29 cellular contexts compared by ENCODE assay signal in genomic region chr3:159026510-159026909, GRCh38. TPM values are rescaled to one million over a fixed set of nuclear protein-coding genes. Genes with fewer than 3 reads are reported as not detected.
"Had no signal": no experiment of that assay in that cellular context is flagged by ENCODE, and none has a peak within 500 bp of the region (broad histone marks: within the 10 kb centered on the region; RNA-seq: fewer than 3 reads in every experiment).

No MANE protein-coding gene starts in this region.

- ATAC-seq: activated CD4-positive, CD25-positive, alpha-beta regulatory T cell treated with anti-CD3 and anti-CD28 coated beads, Interleukin-2, amount 50 U/mL, for 24 hours; activated CD8-positive, alpha-beta T cell treated with anti-CD3 and anti-CD28 coated beads for 36 hours; activated naive CD4-positive, alpha-beta T cell treated with anti-CD3 and anti-CD28 coated beads, Interleukin-2, amount 50 U/mL, for 72 hours; activated T-cell treated with anti-CD3 and anti-CD28 coated beads, Interleukin-2, amount 50 U/mL, for 4 hours; heart left ventricle; T-helper 17 cell had no signal

- H3K27me3 ChIP-seq: ascending aorta, colonic mucosa, esophagus squamous epithelium, heart left ventricle had no signal

- H3K27ac ChIP-seq: ascending aorta, colonic mucosa, esophagus squamous epithelium, heart left ventricle, WERI-Rb-1 had no signal

- H3K4me1 ChIP-seq: ascending aorta, colonic mucosa, esophagus squamous epithelium, heart left ventricle had no signal

- H3K4me3 ChIP-seq: ascending aorta, colonic mucosa, esophagus squamous epithelium, heart left ventricle had no signal

- DNase-seq: activated B cell treated with CpG ODN at 0.5 μM for 24 hours; activated CD4-positive, alpha-beta T cell treated with anti-CD3 and anti-CD28 coated beads for 48 hours; activated CD4-positive, alpha-beta T cell treated with anti-CD3 and anti-CD28 coated beads, Interleukin-2, amount 50 U/mL, for 1 hour; activated CD4-positive, alpha-beta T cell treated with anti-CD3 and anti-CD28 coated beads, Interleukin-2, amount 50 U/mL, for 48 hours; activated CD8-positive, alpha-beta memory T cell treated with anti-CD3 and anti-CD28 coated beads for 24 hours; activated CD8-positive, alpha-beta T cell treated with anti-CD3 and anti-CD28 coated beads for 36 hours; activated effector memory CD4-positive, alpha-beta T cell treated with anti-CD3 and anti-CD28 coated beads, Interleukin-2, amount 50 U/mL, for 16 hours; activated naive CD4-positive, alpha-beta T cell; activated naive CD4-positive, alpha-beta T cell treated with anti-CD3 and anti-CD28 coated beads, Interleukin-2, amount 10 ng/mL, durations not matched to agents 7 days and 5 days; activated naive CD8-positive, alpha-beta T cell treated with anti-CD3 and anti-CD28 coated beads, Interleukin-2, amount 10 ng/mL, durations not matched to agents 7 days and 5 days; activated T-cell treated with anti-CD3 and anti-CD28 coated beads, Interleukin-2, amount 50 U/mL, for 4 hours; caudate nucleus; colonic mucosa; effector CD8-positive, alpha-beta T cell; erythroblast; esophagus squamous epithelium; heart left ventricle; T-helper 1 cell; T-helper 17 cell; T1000; WERI-Rb-1 had no signal

- H3K36me3 ChIP-seq: ascending aorta, colonic mucosa, esophagus squamous epithelium, heart left ventricle, WERI-Rb-1 had no signal

- H3K9me3 ChIP-seq: colonic mucosa had no signal

RNA-seq across cellular contexts. Expression of gene IQCJ, which starts 42.6 kb away (rescaled TPM):
- total RNA-seq: activated B cell treated with CpG ODN at 0.5 μM for 24 hours; activated CD8-positive, alpha-beta T cell treated with anti-CD3 and anti-CD28 coated beads for 36 hours; activated naive CD4-positive, alpha-beta T cell treated with anti-CD3 and anti-CD28 coated beads, Interleukin-2, amount 50 U/mL, for 72 hours; activated naive CD8-positive, alpha-beta T cell treated with anti-CD3 and anti-CD28 coated beads, Interleukin-2, amount 10 ng/mL, durations not matched to agents 7 days and 5 days; activated T-cell treated with anti-CD3 and anti-CD28 coated beads, Interleukin-2, amount 50 U/mL, for 4 hours; activated T-helper 1 cell treated with anti-CD3 and anti-CD28 coated beads, Interleukin-12 subunit alpha, Interleukin-12 subunit beta, Interleukin-2, Interleukin-4 antibody, amounts not matched to agents 30 ng/mL and 10 ng/mL and 1 ng/mL, durations not matched to agents 14 hours and 24 hours and 36 hours; activated T-helper 2 cell treated with anti-CD3 and anti-CD28 coated beads, Interferon-gamma antibody, Interleukin-2, Interleukin-4, amounts not matched to agents 10 μg/mL and 5 μg/mL and 100 μg/mL, durations not matched to agents 14 hours and 24 hours and 36 hours; ascending aorta; colonic mucosa; dermis microvascular lymphatic vessel endothelial cell; endothelial cell of umbilical vein; esophagus squamous epithelium; T-helper 17 cell had no signal
- polyA plus RNA-seq: endothelial cell of umbilical vein, fibroblast of lung had no signal
